16 cellular contexts compared by ENCODE assay signal in the genomic region with DNA sequence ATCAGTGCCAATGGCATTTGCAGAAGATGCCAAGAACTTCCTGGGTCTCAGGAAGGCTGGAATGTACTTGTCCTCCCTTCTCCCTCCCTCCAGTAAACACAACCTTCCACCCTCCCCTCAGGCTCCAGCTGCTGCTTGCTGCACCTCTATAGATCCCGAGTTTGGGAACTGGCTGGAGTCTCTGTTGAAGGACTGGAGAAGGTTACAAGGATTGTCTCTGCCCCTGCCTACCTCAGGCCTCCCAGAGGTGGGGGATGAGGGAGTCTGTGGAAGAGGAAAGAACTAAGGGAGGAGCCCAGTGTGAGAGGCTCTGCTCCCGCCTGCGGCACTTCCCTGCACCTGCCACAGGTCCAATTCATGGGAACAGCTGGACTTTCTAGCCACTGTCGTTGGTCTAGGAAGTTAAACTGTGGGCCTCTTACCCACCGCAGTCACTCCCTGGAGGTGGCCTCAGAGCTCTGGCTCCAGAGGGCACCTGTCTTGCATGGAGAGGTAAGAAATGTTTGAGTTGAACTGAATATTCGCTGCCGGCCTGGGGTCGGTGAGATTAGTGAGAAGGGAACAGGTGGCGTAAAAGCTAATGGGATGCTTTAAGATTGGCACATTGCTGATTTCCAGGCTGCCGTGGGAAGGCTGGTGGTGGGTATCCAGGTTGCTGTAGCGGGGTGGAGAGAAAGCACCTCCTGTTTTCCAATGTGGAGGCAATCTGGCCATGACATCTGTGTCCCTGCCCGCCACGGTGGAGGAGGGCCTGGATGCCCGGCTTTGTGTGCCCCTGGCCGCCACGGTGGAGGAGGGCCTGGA. TPM values are rescaled to one million over a fixed set of nuclear protein-coding genes. Genes with fewer than 3 reads are reported as not detected.
DNase-seq lines count a peak whose midpoint lies in the region; ATAC-seq and TF ChIP-seq lines count a peak whose summit lies in the region.
"Had no signal": no experiment of that assay in that cellular context is flagged by ENCODE, and none has a peak within 500 bp of the region (broad histone marks: within the 10 kb centered on the region; RNA-seq: fewer than 3 reads in every experiment).

No MANE protein-coding gene starts in this region.

- TF ChIP-seq CTCF in colonic mucosa (IDR thresholded peaks at IDR 0.05) (no peak), tibial nerve (IDR thresholded peaks at IDR 0.05) (no peak), stomach (IDR thresholded peaks at IDR 0.05) (no peak)
- no peak for TF ChIP-seq CTCF in CD4-positive, alpha-beta T cell (IDR thresholded peaks at IDR 0.05)

- no peaks in the 10 kb centered on the region for H3K36me3 Mint-ChIP-seq in CD4-positive, alpha-beta T cell (ENCODE audit: low read depth)

- WGBS in tibial nerve, 2 donors: 87 to 90% methylated on average over 14 to 16 of the region's 16 CpGs
- WGBS in stomach, 5 donors: 73 to 84% (median 79%) methylated on average over 13 to 16 of the region's 16 CpGs

- H3K4me3 Mint-ChIP-seq in CD4-positive, alpha-beta T cell: no peak overlapping the region
- H3K4me3 Mint-ChIP-seq: stimulated activated naive CD8-positive, alpha-beta T cell treated with anti-CD3 and anti-CD28 coated beads, Interleukin-15, amount 100 ng/mL, for 72 hours had no signal

- CTCF ChIA-PET in CD4-positive, alpha-beta T cell (lab: Charles Lee): no interaction called here

- H3K36me3 ChIP-seq in colonic mucosa (no peaks in the 10 kb centered on the region), mucosa of rectum (ENCODE audit: control insufficient read depth in 2 of 2, insufficient read depth in 2 of 2, low read length in 2 of 2) (no peaks in the 10 kb centered on the region), tibial nerve (no peaks in the 10 kb centered on the region), stomach (no peaks in the 10 kb centered on the region)
- H3K36me3 ChIP-seq: esophagus squamous epithelium, spleen had no signal

- H3K9ac ChIP-seq in colonic mucosa (ENCODE audit: low read depth in 2 of 2, low read length in 2 of 2): peak overlapping the region in 1 of 2 donors; percentile 67
- H3K9ac ChIP-seq in mucosa of rectum (ENCODE audit: low read depth in 1 of 2, low read length in 2 of 2): peak overlapping the region; percentile 49 to 56

- ATAC-seq in CD4-positive, alpha-beta T cell (ENCODE audit: poor library complexity): no peak
- ATAC-seq: stimulated activated naive CD8-positive, alpha-beta T cell treated with anti-CD3 and anti-CD28 coated beads, Interleukin-15, amount 100 ng/mL, for 72 hours had no signal

- H3K4me1 ChIP-seq in colonic mucosa: peaks cover under 1% of the 10 kb centered on the region
- H3K4me1 ChIP-seq in mucosa of rectum (ENCODE audit: control insufficient read depth in 2 of 2, insufficient read depth in 2 of 2, low read length in 2 of 2): peaks cover 34 to 40% of the 10 kb centered on the region in 2 donors
- H3K4me1 ChIP-seq in tibial nerve: no peaks in the 10 kb centered on the region
- peaks cover 6 to 17% (median 8%) of the 10 kb centered on the region in 4 donors for H3K4me1 ChIP-seq in stomach
- H3K4me1 ChIP-seq: spleen had no signal

- TF ChIP-seq EP300 in tibial nerve (IDR thresholded peaks at IDR 0.05) (no peak), stomach (IDR thresholded peaks at IDR 0.05) (no peak)

- H3K9me3 ChIP-seq in colonic mucosa (no peaks in the 10 kb centered on the region), mucosa of rectum (ENCODE audit: control insufficient read depth in 2 of 2, low read length in 2 of 2) (no peaks in the 10 kb centered on the region), tibial nerve (no peaks in the 10 kb centered on the region), stomach (no peaks in the 10 kb centered on the region)
- no peaks in the 10 kb centered on the region for H3K9me3 ChIP-seq in CD4-positive, alpha-beta T cell (ENCODE audit: control insufficient read depth, low read length)
- H3K9me3 ChIP-seq: esophagus squamous epithelium, spleen had no signal

- H3K27ac ChIP-seq in colonic mucosa: peak overlapping the region; percentile 56
- peak overlapping the region; percentile 82 to 88 for H3K27ac ChIP-seq in mucosa of rectum (ENCODE audit: low read depth in 2 of 2, low read length in 2 of 2)
- H3K27ac ChIP-seq in tibial nerve: no peak overlapping the region
- H3K27ac ChIP-seq in CD4-positive, alpha-beta T cell (ENCODE audit: low read depth, low read length): no peak overlapping the region
- no peak overlapping the region for H3K27ac ChIP-seq in stomach
- H3K27ac ChIP-seq: spleen had no signal

- H3K4me1 Mint-ChIP-seq in CD4-positive, alpha-beta T cell (ENCODE audit: low read depth): no peaks in the 10 kb centered on the region
- H3K4me1 Mint-ChIP-seq: stimulated activated naive CD8-positive, alpha-beta T cell treated with anti-CD3 and anti-CD28 coated beads, Interleukin-15, amount 100 ng/mL, for 72 hours had no signal

- TF ChIP-seq POLR2A in tibial nerve (IDR thresholded peaks at IDR 0.05) (no peak), stomach (IDR thresholded peaks at IDR 0.05) (no peak)

- no peaks in the 10 kb centered on the region for H3K9me3 Mint-ChIP-seq in CD4-positive, alpha-beta T cell
- H3K9me3 Mint-ChIP-seq: stimulated activated naive CD8-positive, alpha-beta T cell treated with anti-CD3 and anti-CD28 coated beads, Interleukin-15, amount 100 ng/mL, for 72 hours had no signal

- intact Hi-C loops in colonic mucosa (cut with DNase I) (no loop called here), stomach (cut with DNase I; ENCODE audit: low total_unique reads) (no loop called here)
- intact Hi-C loops in CD4-positive, alpha-beta T cell (cut with DNase I, micrococcal nuclease): no loop called here

- H3K27me3 Mint-ChIP-seq in CD4-positive, alpha-beta T cell: peaks cover 11% of the 10 kb centered on the region

- no peak overlapping the region for H3K27ac Mint-ChIP-seq in CD4-positive, alpha-beta T cell
- H3K27ac Mint-ChIP-seq: stimulated activated naive CD8-positive, alpha-beta T cell treated with anti-CD3 and anti-CD28 coated beads, Interleukin-15, amount 100 ng/mL, for 72 hours had no signal

- DNase-seq in COLO668 (lab: John Stamatoyannopoulos, UW; ENCODE audit: unreplicated experiment): peak; percentile 77
- DNase-seq in NCI-H187 (lab: John Stamatoyannopoulos, UW): peak; percentile 37 to 43
- peak; percentile 55 for DNase-seq in colonic mucosa
- DNase-seq in tibial nerve (ENCODE audit: low spot score in 2 of 2): no peak
- no peak for DNase-seq in CD4-positive, alpha-beta T cell
- DNase-seq in stomach: no peak
- DNase-seq in HT-29 (ENCODE audit: low spot score): no peak
- DNase-seq: activated CD4-positive, alpha-beta T cell treated with anti-CD3 and anti-CD28 coated beads, Interleukin-2, amount 50 U/mL, for 1 hour; esophagus squamous epithelium; hypothalamus; NCI-H774; spleen; stimulated activated naive CD8-positive, alpha-beta T cell treated with anti-CD3 and anti-CD28 coated beads, Interleukin-15, amount 100 ng/mL, for 72 hours; T-helper 9 cell had no signal

- POLR2A ChIA-PET in CD4-positive, alpha-beta T cell (lab: Charles Lee): no interaction called here

- H3K27me3 ChIP-seq in colonic mucosa (no peaks in the 10 kb centered on the region), mucosa of rectum (ENCODE audit: control insufficient read depth in 2 of 2, insufficient read depth in 2 of 2, low read length in 2 of 2) (no peaks in the 10 kb centered on the region), tibial nerve (no peaks in the 10 kb centered on the region), stomach (peaks cover 0 to 6% (median 0%) of the 10 kb centered on the region in 3 donors)
- no peaks in the 10 kb centered on the region for H3K27me3 ChIP-seq in CD4-positive, alpha-beta T cell (ENCODE audit: control insufficient read depth, insufficient read depth, low read length)
- H3K27me3 ChIP-seq: esophagus squamous epithelium had no signal

- H3K4me3 ChIP-seq in colonic mucosa (no peak overlapping the region), mucosa of rectum (ENCODE audit: low read length in 2 of 2) (peak overlapping the region in 1 of 2 donors; percentile 26), tibial nerve (no peak overlapping the region), stomach (no peak overlapping the region)
- H3K4me3 ChIP-seq: esophagus squamous epithelium, spleen had no signal

RNA-seq across cellular contexts. Expression of a gene that starts 54.3 kb away (rescaled TPM):
- total RNA-seq in colonic mucosa (10 to 100 TPM; 23.7 to 27.3 TPM), tibial nerve (under 1 TPM in 1 of 4 donors, not detected in 3; 0.42 TPM), stomach (10 to 100 TPM in 1 of 5 donors, 1 to 10 TPM in 1, under 1 TPM in 1, not detected in 2; 0.55 to 13.8 (median 9.8) TPM)
- total RNA-seq in CD4-positive, alpha-beta T cell: not detected
- polyA plus RNA-seq in stomach: 1 to 10 TPM in 1 of 3 donors, under 1 TPM in 1, not detected in 1; 0.25 to 4.1 TPM
- total RNA-seq in HT-29 (2014; rRNA removed; shearing (Covaris generic)): 0.08 and 0.20 TPM in 2 replicates
- polyA plus RNA-seq: AG04450 had no signal

Comparison
In these comparisons a context has a peak if more than half of its experiments do, and no peak if none do; other contexts are left out.
1. DNase-seq: peak in COLO668 (single experiment), NCI-H187 (2 of 2) and colonic mucosa (single experiment); none in tibial nerve (0 of 2), CD4-positive, alpha-beta T cell (0 of 10), stomach (single experiment) and HT-29 (single experiment).
2. H3K27ac ChIP-seq: peak in colonic mucosa (single experiment) and mucosa of rectum (2 of 2); none in tibial nerve (0 of 4), CD4-positive, alpha-beta T cell (single experiment) and stomach (0 of 5).